ENCODE assay signal across 25 cellular contexts in the genomic region with DNA sequence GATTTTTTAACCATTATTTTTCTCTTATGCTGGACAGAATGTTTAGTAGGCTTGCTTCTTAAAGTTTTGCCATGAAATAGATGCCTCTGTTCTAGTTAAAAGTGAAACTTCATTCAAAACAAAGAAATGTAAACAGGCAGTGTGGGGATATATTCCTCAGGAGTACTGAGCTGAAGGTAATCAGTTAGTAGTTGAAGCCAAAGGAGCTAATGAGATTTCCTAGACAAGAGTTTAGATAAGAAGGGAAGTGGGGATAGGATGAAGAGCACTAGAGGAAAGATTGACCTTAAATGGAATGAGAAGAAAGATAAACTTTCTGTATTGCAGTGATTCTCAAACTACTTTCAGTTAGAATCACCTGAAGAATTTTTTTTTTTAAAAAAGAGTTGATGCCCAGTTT. TPM values are rescaled to one million over a fixed set of nuclear protein-coding genes. Genes with fewer than 3 reads are reported as not detected.
DNase-seq lines count a peak whose midpoint lies in the region; ATAC-seq, FAIRE-seq and TF ChIP-seq lines count a peak whose summit lies in the region.
"Had no signal": no experiment of that assay in that cellular context is flagged by ENCODE, and none has a peak within 500 bp of the region (broad histone marks: within the 10 kb centered on the region; RNA-seq: fewer than 3 reads in every experiment).

No MANE protein-coding gene starts in this region.

- peak overlapping the region; percentile 1 for H3K27ac ChIP-seq in naive thymus-derived CD4-positive, alpha-beta T cell (ENCODE audit: low read depth, low read length)
- H3K27ac ChIP-seq in SJCRH30: no peak overlapping the region
- H3K27ac ChIP-seq: neural progenitor cell, prostate gland, tibial artery had no signal

- no peak for ATAC-seq in activated naive CD8-positive, alpha-beta T cell treated with anti-CD3 and anti-CD28 coated beads, Interleukin-2, amount 10 ng/mL, durations not matched to agents 7 days and 5 days (ENCODE audit: low read depth)
- no peak for ATAC-seq in naive thymus-derived CD4-positive, alpha-beta T cell
- ATAC-seq: GM23338 had no signal

- peaks cover 93% of the 10 kb centered on the region for H3K4me1 Mint-ChIP-seq in activated T-cell treated with anti-CD3 and anti-CD28 coated beads, Interleukin-2, amount 50 U/mL, for 24 hours (ENCODE audit: low read depth)
- peaks cover 55% of the 10 kb centered on the region for H3K4me1 Mint-ChIP-seq in activated naive CD8-positive, alpha-beta T cell treated with anti-CD3 and anti-CD28 coated beads, Interleukin-2, amount 10 ng/mL, durations not matched to agents 7 days and 5 days
- H3K4me1 Mint-ChIP-seq in naive thymus-derived CD4-positive, alpha-beta T cell: peaks cover 64 to 95% (median 85%) of the 10 kb centered on the region in 7 donors
- H3K4me1 Mint-ChIP-seq in nephron progenitor cell: peaks cover 16% of the 10 kb centered on the region

- no peaks in the 10 kb centered on the region for H3K27me3 Mint-ChIP-seq in activated T-cell treated with anti-CD3 and anti-CD28 coated beads, Interleukin-2, amount 50 U/mL, for 24 hours
- H3K27me3 Mint-ChIP-seq in activated naive CD8-positive, alpha-beta T cell treated with anti-CD3 and anti-CD28 coated beads, Interleukin-2, amount 10 ng/mL, durations not matched to agents 7 days and 5 days: no peaks in the 10 kb centered on the region
- no peaks in the 10 kb centered on the region for H3K27me3 Mint-ChIP-seq in naive thymus-derived CD4-positive, alpha-beta T cell
- no peaks in the 10 kb centered on the region for H3K27me3 Mint-ChIP-seq in nephron progenitor cell (ENCODE audit: low read depth, poor library complexity)

- FAIRE-seq in D721Med (lab: Jason Lieb, UNC): peak; percentile 85
- FAIRE-seq: colon, endometrium had no signal

- DNase-seq in activated T-cell treated with anti-CD3 and anti-CD28 coated beads, Interleukin-2, amount 50 U/mL, for 24 hours: no peak
- no peak for DNase-seq in activated T-cell treated with anti-CD3 and anti-CD28 coated beads for 4 hours
- DNase-seq in D721Med (ENCODE audit: insufficient read length, low spot score): no peak
- no peak for DNase-seq in activated naive CD8-positive, alpha-beta T cell treated with anti-CD3 and anti-CD28 coated beads, Interleukin-2, amount 10 ng/mL, durations not matched to agents 7 days and 5 days
- no peak for DNase-seq in naive thymus-derived CD4-positive, alpha-beta T cell
- DNase-seq in nephron progenitor cell: no peak
- no peak for DNase-seq in dermis blood vessel endothelial cell
- DNase-seq in SJCRH30: no peak
- DNase-seq: activated CD8-positive, alpha-beta memory T cell treated with anti-CD3 and anti-CD28 coated beads for 24 hours; activated effector memory CD4-positive, alpha-beta T cell treated with Interleukin-2 at 50 U/mL for 16 hours; C1 segment of cervical spinal cord; DMS153; GF-D8; head of caudate nucleus; MG63; midbrain; NCI-H1436; NCI-H526 treated with DMSO at 0.1 percent for 48 hours; stimulated activated naive CD4-positive, alpha-beta T cell; tibial artery had no signal

- H3K36me3 Mint-ChIP-seq in activated T-cell treated with anti-CD3 and anti-CD28 coated beads, Interleukin-2, amount 50 U/mL, for 24 hours (ENCODE audit: low read depth): peaks cover 52% of the 10 kb centered on the region
- peaks cover 17% of the 10 kb centered on the region for H3K36me3 Mint-ChIP-seq in activated naive CD8-positive, alpha-beta T cell treated with anti-CD3 and anti-CD28 coated beads, Interleukin-2, amount 10 ng/mL, durations not matched to agents 7 days and 5 days
- peaks cover 0 to 15% (median 4%) of the 10 kb centered on the region in 5 donors for H3K36me3 Mint-ChIP-seq in naive thymus-derived CD4-positive, alpha-beta T cell
- H3K36me3 Mint-ChIP-seq in nephron progenitor cell (ENCODE audit: low read depth): peaks cover 50% of the 10 kb centered on the region

- peaks cover 0 to 13% (median 12%) of the 10 kb centered on the region in 3 experiments for H3K36me3 ChIP-seq in naive thymus-derived CD4-positive, alpha-beta T cell (ENCODE audit: control insufficient read depth in 2 of 3, insufficient read depth in 3 of 3, low read length in 3 of 3)
- H3K36me3 ChIP-seq in SJCRH30: peaks cover 7% of the 10 kb centered on the region
- H3K36me3 ChIP-seq: prostate gland had no signal

- intact Hi-C loops in naive thymus-derived CD4-positive, alpha-beta T cell (cut with micrococcal nuclease): no loop called here

- no peaks in the 10 kb centered on the region for H3K9me3 ChIP-seq in naive thymus-derived CD4-positive, alpha-beta T cell (ENCODE audit: control insufficient read depth in 2 of 3, low read length in 3 of 3)
- no peaks in the 10 kb centered on the region for H3K9me3 ChIP-seq in SJCRH30 (replicated peaks)
- H3K9me3 ChIP-seq: MG63, prostate gland, tibial artery had no signal

- peaks cover 50 to 54% of the 10 kb centered on the region in 2 donors for H3K4me1 ChIP-seq in naive thymus-derived CD4-positive, alpha-beta T cell (ENCODE audit: control insufficient read depth in 2 of 2, insufficient read depth in 2 of 2, low read length in 2 of 2)
- no peaks in the 10 kb centered on the region for H3K4me1 ChIP-seq in SJCRH30
- H3K4me1 ChIP-seq: prostate gland had no signal

- no peak for TF ChIP-seq CTCF in D721Med (IDR thresholded peaks at IDR 0.05; ENCODE audit: insufficient read depth, missing control alignments)
- TF ChIP-seq CTCF in nephron progenitor cell (IDR thresholded peaks at IDR 0.05): no peak

- POLR2A ChIA-PET in activated naive CD8-positive, alpha-beta T cell treated with anti-CD3 and anti-CD28 coated beads, Interleukin-2, amount 10 ng/mL, durations not matched to agents 7 days and 5 days (lab: Charles Lee): no interaction called here
- POLR2A ChIA-PET in naive thymus-derived CD4-positive, alpha-beta T cell (lab: Charles Lee): interaction anchor here (0.8 to 1.2 kb wide), 2 partner anchors 10 to 15 kb away, joined by 3 to 5 read pairs; no protein-coding TSS in a partner anchor

- CTCF ChIA-PET in naive thymus-derived CD4-positive, alpha-beta T cell (lab: Charles Lee): interaction anchor here (1.3 kb wide), 1 partner anchor 23 kb away, joined by 5 read pairs; the partner anchor contains the start of gene PRRC2C

- H3K9me3 Mint-ChIP-seq in activated T-cell treated with anti-CD3 and anti-CD28 coated beads, Interleukin-2, amount 50 U/mL, for 24 hours: no peaks in the 10 kb centered on the region
- H3K9me3 Mint-ChIP-seq in activated naive CD8-positive, alpha-beta T cell treated with anti-CD3 and anti-CD28 coated beads, Interleukin-2, amount 10 ng/mL, durations not matched to agents 7 days and 5 days: no peaks in the 10 kb centered on the region
- no peaks in the 10 kb centered on the region for H3K9me3 Mint-ChIP-seq in naive thymus-derived CD4-positive, alpha-beta T cell
- peaks cover 6% of the 10 kb centered on the region for H3K9me3 Mint-ChIP-seq in nephron progenitor cell
- H3K9me3 Mint-ChIP-seq: GM23338 had no signal

- no peak overlapping the region for H3K4me3 ChIP-seq in naive thymus-derived CD4-positive, alpha-beta T cell (ENCODE audit: low read length)
- H3K4me3 ChIP-seq in SJCRH30: no peak overlapping the region
- H3K4me3 ChIP-seq: GM23338, MG63, neural progenitor cell, prostate gland, tibial artery had no signal

- peak overlapping the region; percentile 15 for H3K4me3 Mint-ChIP-seq in activated T-cell treated with anti-CD3 and anti-CD28 coated beads, Interleukin-2, amount 50 U/mL, for 24 hours
- H3K4me3 Mint-ChIP-seq in activated naive CD8-positive, alpha-beta T cell treated with anti-CD3 and anti-CD28 coated beads, Interleukin-2, amount 10 ng/mL, durations not matched to agents 7 days and 5 days: peak overlapping the region; percentile 42
- peak overlapping the region in 9 of 10 donors; percentile 13 to 71 (median 39) for H3K4me3 Mint-ChIP-seq in naive thymus-derived CD4-positive, alpha-beta T cell
- no peak overlapping the region for H3K4me3 Mint-ChIP-seq in nephron progenitor cell
- H3K4me3 Mint-ChIP-seq: GM23338, neural progenitor cell had no signal

- peak overlapping the region; percentile 84 for H3K27ac Mint-ChIP-seq in activated T-cell treated with anti-CD3 and anti-CD28 coated beads, Interleukin-2, amount 50 U/mL, for 24 hours
- H3K27ac Mint-ChIP-seq in activated naive CD8-positive, alpha-beta T cell treated with anti-CD3 and anti-CD28 coated beads, Interleukin-2, amount 10 ng/mL, durations not matched to agents 7 days and 5 days: no peak overlapping the region
- peak overlapping the region; percentile 8 to 89 (median 64) for H3K27ac Mint-ChIP-seq in naive thymus-derived CD4-positive, alpha-beta T cell
- no peak overlapping the region for H3K27ac Mint-ChIP-seq in nephron progenitor cell
- H3K27ac Mint-ChIP-seq: neural progenitor cell had no signal

- no peaks in the 10 kb centered on the region for H3K27me3 ChIP-seq in naive thymus-derived CD4-positive, alpha-beta T cell (ENCODE audit: control insufficient read depth in 2 of 2, insufficient read depth in 2 of 2, low read length in 2 of 2)
- no peaks in the 10 kb centered on the region for H3K27me3 ChIP-seq in SJCRH30
- H3K27me3 ChIP-seq: MG63, neural progenitor cell, tibial artery had no signal

RNA-seq across cellular contexts. Expression of gene PRRC2C, which starts 23.9 kb away (rescaled TPM):
- total RNA-seq in activated naive CD8-positive, alpha-beta T cell treated with anti-CD3 and anti-CD28 coated beads, Interleukin-2, amount 10 ng/mL, durations not matched to agents 7 days and 5 days: 100 to 1,000 TPM; 246 to 258 TPM
- 100 to 1,000 TPM; 256 to 341 (median 293) TPM for total RNA-seq in naive thymus-derived CD4-positive, alpha-beta T cell
- polyA plus RNA-seq in naive thymus-derived CD4-positive, alpha-beta T cell: 100 to 1,000 TPM in 1 of 2 donors, 10 to 100 TPM in 1; 45.2 to 107 TPM
- total RNA-seq in dermis blood vessel endothelial cell: 58.0 and 84.7 TPM in 2 replicates
- total RNA-seq in SJCRH30 (2014; rRNA removed; shearing (Covaris generic)): 90.8 and 94.1 TPM in 2 replicates

Comparison
In these comparisons a context has a peak if more than half of its experiments do, and no peak if none do; other contexts are left out.
1. H3K27ac Mint-ChIP-seq: peak in activated T-cell treated with anti-CD3 and anti-CD28 coated beads, Interleukin-2, amount 50 U/mL, for 24 hours (single experiment) and naive thymus-derived CD4-positive, alpha-beta T cell (9 of 9); none in activated naive CD8-positive, alpha-beta T cell treated with anti-CD3 and anti-CD28 coated beads, Interleukin-2, amount 10 ng/mL, durations not matched to agents 7 days and 5 days (single experiment) and nephron progenitor cell (single experiment).